ENCODE assay signal across 10 cellular contexts in the genomic region with DNA sequence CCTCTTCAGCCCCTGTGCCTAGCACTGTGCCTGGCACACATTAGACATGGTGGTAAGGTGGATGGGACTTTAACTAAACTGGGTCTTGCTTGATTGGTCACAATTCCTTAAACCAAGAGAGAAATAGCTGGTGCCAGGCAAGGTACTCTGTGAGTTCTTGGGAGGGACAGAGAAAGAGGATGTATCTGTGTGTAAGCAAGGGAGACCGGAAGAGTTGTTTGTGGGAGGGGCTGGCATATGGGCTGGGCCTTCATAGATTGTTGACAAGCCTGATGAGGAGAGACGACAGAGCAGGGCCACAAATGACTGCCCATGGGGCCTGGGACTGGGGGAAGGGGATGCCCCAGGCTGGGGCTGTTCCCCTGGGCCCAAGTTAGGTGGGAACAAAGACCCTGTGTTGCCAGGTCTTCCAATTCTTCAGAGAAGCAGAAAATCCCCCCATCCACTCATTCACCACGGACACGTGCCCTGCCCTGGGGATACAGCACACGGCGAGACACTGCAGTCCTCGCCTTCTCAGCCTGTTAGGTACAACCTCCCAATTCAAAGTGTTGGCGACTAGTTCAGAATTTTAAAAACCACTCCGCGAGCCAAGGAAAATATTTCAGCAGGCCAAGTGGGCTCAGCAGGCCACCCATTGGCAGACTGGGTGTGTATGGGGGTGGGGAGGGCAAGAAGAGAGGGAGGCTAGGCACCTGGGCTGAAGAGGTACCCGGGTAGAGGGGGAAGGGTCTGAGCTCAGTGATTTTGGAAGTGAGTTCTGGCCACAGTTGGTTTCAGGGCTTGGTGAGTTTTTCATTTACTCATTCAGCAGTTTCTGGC. TPM values are rescaled to one million over a fixed set of nuclear protein-coding genes. Genes with fewer than 3 reads are reported as not detected.
DNase-seq lines count a peak whose midpoint lies in the region; ATAC-seq lines count a peak whose summit lies in the region.
"Had no signal": no experiment of that assay in that cellular context is flagged by ENCODE, and none has a peak within 500 bp of the region (broad histone marks: within the 10 kb centered on the region; RNA-seq: fewer than 3 reads in every experiment).

No MANE protein-coding gene starts in this region.

- no peaks in the 10 kb centered on the region for H3K9me3 Mint-ChIP-seq in activated T-cell treated with anti-CD3 and anti-CD28 coated beads, Interleukin-2, amount 50 U/mL, for 24 hours

- DNase-seq in CD1c-positive myeloid dendritic cell (ENCODE audit: extremely low spot score) (peak; percentile 26), NT2/D1 (ENCODE audit: low read depth, low spot score) (no peak), epidermal melanocyte (ENCODE audit: insufficient read length, low spot score) (peak; percentile 11), NCI-H774 (lab: John Stamatoyannopoulos, UW) (no peak), SK-N-DZ (ENCODE audit: low spot score) (no peak)
- no peak for DNase-seq in activated T-cell treated with anti-CD3 and anti-CD28 coated beads, Interleukin-2, amount 50 U/mL, for 24 hours
- DNase-seq: GOT3, NCI-H2171 had no signal

- H3K27me3 ChIP-seq in NT2/D1 (ENCODE audit: insufficient read depth, insufficient read length): no peaks in the 10 kb centered on the region

- H3K4me3 ChIP-seq in NT2/D1 (ENCODE audit: insufficient read length, low read depth): no peak overlapping the region

- H3K4me3 Mint-ChIP-seq in activated T-cell treated with anti-CD3 and anti-CD28 coated beads, Interleukin-2, amount 50 U/mL, for 24 hours: no peak overlapping the region

- H3K36me3 Mint-ChIP-seq in activated T-cell treated with anti-CD3 and anti-CD28 coated beads, Interleukin-2, amount 50 U/mL, for 24 hours (ENCODE audit: low read depth): no peaks in the 10 kb centered on the region

- no peak overlapping the region for H3K27ac Mint-ChIP-seq in activated T-cell treated with anti-CD3 and anti-CD28 coated beads, Interleukin-2, amount 50 U/mL, for 24 hours

- peaks cover 12% of the 10 kb centered on the region for H3K4me1 Mint-ChIP-seq in activated T-cell treated with anti-CD3 and anti-CD28 coated beads, Interleukin-2, amount 50 U/mL, for 24 hours (ENCODE audit: low read depth)

- ATAC-seq in GM21619 (IDR thresholded peaks at IDR 0.05; ENCODE audit: unreplicated experiment) (peak; percentile 74), esophagus mucosa (no peak)

- peaks cover 15% of the 10 kb centered on the region for H3K27me3 Mint-ChIP-seq in activated T-cell treated with anti-CD3 and anti-CD28 coated beads, Interleukin-2, amount 50 U/mL, for 24 hours

- peak overlapping the region; percentile 53 for H3K9ac ChIP-seq in NT2/D1 (ENCODE audit: insufficient read length, low read depth)

- H3K36me3 ChIP-seq in NT2/D1 (ENCODE audit: insufficient read depth, insufficient read length, low read length): no peaks in the 10 kb centered on the region

- peaks cover 28% of the 10 kb centered on the region for H3K4me1 ChIP-seq in NT2/D1 (ENCODE audit: insufficient read depth, insufficient read length)

- H3K9me3 ChIP-seq in NT2/D1 (ENCODE audit: insufficient read depth, low read length): peaks cover 7% of the 10 kb centered on the region

RNA-seq across cellular contexts. Expression of a gene that starts 11.4 kb away (rescaled TPM):
- not detected for total RNA-seq in esophagus mucosa
- polyA plus RNA-seq in SK-N-DZ (2014; cell fraction: cytosol; rRNA removed): 0.06 TPM in 1 of 2 replicates, not detected in the other
- polyA plus RNA-seq in SK-N-DZ (2014; cell fraction: nucleus; rRNA removed): 0.05 TPM in 1 of 2 replicates, not detected in the other

RNA-seq across cellular contexts. Expression of a gene that starts 27.8 kb away (rescaled TPM):
- 0.28 TPM for total RNA-seq in esophagus mucosa
- not detected in 2 replicates for polyA plus RNA-seq in SK-N-DZ (2014; cell fraction: cytosol; rRNA removed)
- polyA plus RNA-seq in SK-N-DZ (2014; cell fraction: nucleus; rRNA removed): not detected in 2 replicates

Comparison
In these comparisons a context has a peak if more than half of its experiments do, and no peak if none do; other contexts are left out.
1. DNase-seq: peak in CD1c-positive myeloid dendritic cell (single experiment) and epidermal melanocyte (single experiment); none in NT2/D1 (single experiment), NCI-H774 (single experiment), activated T-cell treated with anti-CD3 and anti-CD28 coated beads, Interleukin-2, amount 50 U/mL, for 24 hours (single experiment) and SK-N-DZ (single experiment).